ENCODE assay signal across 20 cellular contexts in the genomic region with DNA sequence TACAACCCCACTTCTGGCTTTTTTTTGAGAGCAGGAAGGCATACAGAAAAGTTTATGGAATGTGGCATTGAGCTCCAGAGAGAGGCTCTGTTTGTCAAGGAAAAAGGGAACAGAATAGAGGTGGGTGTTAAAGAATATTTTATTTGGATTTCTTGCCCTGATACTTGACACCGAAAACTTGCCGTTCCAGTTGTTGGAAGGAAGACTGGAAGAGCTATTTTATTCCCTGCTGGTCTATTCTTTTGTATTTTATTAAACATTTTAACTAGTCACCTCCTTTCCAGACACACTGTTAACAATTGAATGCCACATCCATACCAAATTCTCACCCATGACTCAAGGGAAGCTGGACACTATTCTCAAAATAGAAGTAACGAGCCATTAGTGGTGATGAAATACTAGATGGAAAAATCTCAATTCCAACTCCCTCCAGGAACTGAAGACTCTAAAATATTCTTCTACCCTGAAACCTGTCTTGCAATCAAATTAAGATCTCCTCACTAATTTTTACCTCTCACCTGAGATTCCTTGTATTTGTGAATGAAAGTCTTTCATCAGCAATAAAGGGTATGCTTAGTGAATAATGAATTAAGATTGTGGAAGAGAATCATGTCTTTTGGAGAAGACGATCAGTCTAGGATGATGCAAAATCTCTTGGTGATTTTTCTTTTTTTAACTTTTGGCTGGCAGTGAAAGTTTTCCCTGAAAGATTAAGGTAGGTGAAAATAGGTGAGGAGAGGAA. TPM values are rescaled to one million over a fixed set of nuclear protein-coding genes. Genes with fewer than 3 reads are reported as not detected.
"Had no signal": no experiment of that assay in that cellular context is flagged by ENCODE, and none has a peak within 500 bp of the region (broad histone marks: within the 10 kb centered on the region; RNA-seq: fewer than 3 reads in every experiment).

No MANE protein-coding gene starts in this region.

- DNase-seq: dermis blood vessel endothelial cell; esophagus squamous epithelium; foreskin melanocyte; head of caudate nucleus; kidney; left cardiac atrium; left ventricle myocardium superior; naive thymus-derived CD4-positive, alpha-beta T cell; ovary; sigmoid colon; small intestine; stimulated activated CD4-positive, alpha-beta T cell treated with anti-CD3 and anti-CD28 coated beads, Interleukin-12 subunit alpha, Interleukin-12 subunit beta, amount 100 ng/mL, for 4 hours; stimulated activated CD8-positive, alpha-beta memory T cell treated with anti-CD3 and anti-CD28 coated beads, Interleukin-4, amount 100 ng/mL, for 48 hours; stimulated activated naive CD8-positive, alpha-beta T cell treated with anti-CD3 and anti-CD28 coated beads, Interleukin-15, Interleukin-2, amounts not matched to agents 100 U/mL and 50 U/mL, for 24 hours; thyroid gland had no signal

- H3K27ac ChIP-seq: esophagus squamous epithelium, hepatocyte, neutrophil, ovary, right atrium auricular region, sigmoid colon, suprapubic skin, thyroid gland had no signal

- H3K27me3 ChIP-seq: esophagus squamous epithelium, hepatocyte, neutrophil, ovary, right atrium auricular region, sigmoid colon, suprapubic skin, thyroid gland had no signal

- H3K9me3 ChIP-seq: esophagus squamous epithelium, neutrophil, ovary, sigmoid colon, suprapubic skin, thyroid gland had no signal

- ATAC-seq: left cardiac atrium; left ventricle myocardium superior; naive thymus-derived CD4-positive, alpha-beta T cell; stimulated activated effector memory CD8-positive, alpha-beta T cell treated with anti-CD3 and anti-CD28 coated beads, Interleukin-12 subunit alpha, Interleukin-12 subunit beta, amount 100 ng/mL, for 72 hours; stimulated activated naive CD8-positive, alpha-beta T cell treated with anti-CD3 and anti-CD28 coated beads, Interleukin-15, Interleukin-2, amounts not matched to agents 100 U/mL and 50 U/mL, for 24 hours had no signal

- H3K4me2 ChIP-seq: hepatocyte had no signal

- H3K4me1 ChIP-seq: esophagus squamous epithelium, right atrium auricular region, sigmoid colon, suprapubic skin, thyroid gland had no signal

- H2AFZ ChIP-seq: hepatocyte had no signal

- H3K79me2 ChIP-seq: hepatocyte had no signal

- H3K36me3 ChIP-seq: esophagus squamous epithelium, neutrophil, ovary, right atrium auricular region, sigmoid colon, suprapubic skin, thyroid gland had no signal

- H3K4me3 ChIP-seq: esophagus squamous epithelium, hepatocyte, ovary, right atrium auricular region, sigmoid colon, suprapubic skin, thyroid gland had no signal

RNA-seq across cellular contexts. Expression of a gene that starts 28.5 kb away (rescaled TPM):
- total RNA-seq: naive thymus-derived CD4-positive, alpha-beta T cell had no signal
- polyA plus RNA-seq: naive thymus-derived CD4-positive, alpha-beta T cell had no signal
